Comparison of ENCODE assay signal across 8 cellular contexts in genomic region chr1:9292361-9293240, GRCh38. TPM values are rescaled to one million over a fixed set of nuclear protein-coding genes. Genes with fewer than 3 reads are reported as not detected.
DNase-seq lines count a peak whose midpoint lies in the region; ATAC-seq, FAIRE-seq and TF ChIP-seq lines count a peak whose summit lies in the region.

Gene SPSB1 (plus strand): TSS chr1:9292894. CDS start chr1:9355892, 62,998 bp downstream.

- no peak for FAIRE-seq in keratinocyte (lab: Jason Lieb, UNC)

- peaks cover 6% of the 10 kb centered on the region for H3K9me3 Mint-ChIP-seq in central memory CD8-positive, alpha-beta T cell

- H3K36me3 ChIP-seq in ACC112 (ENCODE audit: insufficient read depth, low read length) (no peaks in the 10 kb centered on the region), keratinocyte (ENCODE audit: control insufficient read depth in 2 of 2, extremely low read depth in 1 of 2, insufficient read depth in 2 of 2, low read length in 2 of 2) (peaks cover 2 to 10% of the 10 kb centered on the region in 2 experiments), spleen (no peaks in the 10 kb centered on the region)

- peak within 1 kb of the TSS; percentile 96 for H3K9ac ChIP-seq in keratinocyte (ENCODE audit: control insufficient read depth, extremely low read depth, insufficient read depth, low read length)

- H3K4me1 ChIP-seq in ACC112 (ENCODE audit: control insufficient read depth, insufficient read depth, low read length, unreplicated experiment) (peaks cover 30% of the 10 kb centered on the region), keratinocyte (ENCODE audit: control insufficient read depth, extremely low read depth, insufficient read depth, low read length) (peaks cover 34% of the 10 kb centered on the region), spleen (peaks cover 3 to 56% (median 32%) of the 10 kb centered on the region in 6 donors)

- H3K27me3 ChIP-seq in ACC112 (ENCODE audit: insufficient read depth, low read length) (no peaks in the 10 kb centered on the region), keratinocyte (ENCODE audit: control insufficient read depth, extremely low read depth, insufficient read depth, low read length) (no peaks in the 10 kb centered on the region), spleen (replicated peaks in 1 of 7) (peaks cover 0 to 30% (median 3%) of the 10 kb centered on the region in 7 donors)

- peaks cover 2% of the 10 kb centered on the region for H3K36me3 Mint-ChIP-seq in central memory CD8-positive, alpha-beta T cell (ENCODE audit: insufficient read depth)

- peak within 1 kb of the TSS; percentile 77 for H3K4me3 ChIP-seq in ACC112 (ENCODE audit: low read depth, low read length)
- peak within 1 kb of the TSS; percentile 91 for H3K4me3 ChIP-seq in WI38 (ENCODE audit: low read depth, low read length)
- peak within 1 kb of the TSS; percentile 60 to 99 (median 67) for H3K4me3 ChIP-seq in keratinocyte (ENCODE audit: control insufficient read depth in 2 of 3, extremely low read depth in 1 of 3, insufficient read depth in 2 of 3, low read depth in 1 of 3, low read length in 3 of 3)
- H3K4me3 ChIP-seq in spleen: peak within 1 kb of the TSS; percentile 67 to 94 (median 79)

- whole genome bisulfite sequencing in spleen, 5 donors: 4 to 7% (median 4%) methylated on average over 42 to 119 of the region's 119 CpGs

- peaks cover 3% of the 10 kb centered on the region for H3K9me1 ChIP-seq in keratinocyte (ENCODE audit: control insufficient read depth, extremely low read depth, insufficient read depth, low read length)

- no peak for TF ChIP-seq CTCF in WI38 (IDR thresholded peaks at IDR 0.05; ENCODE audit: low read depth, low read length)
- TF ChIP-seq CTCF in keratinocyte (optimal IDR thresholded peaks at IDR 0.05 in 1 of 3, IDR thresholded peaks at IDR 0.05 in 1 of 3, conservative IDR thresholded peaks at IDR 0.05 in 1 of 3; ENCODE audit: extremely low read depth in 1 of 3, insufficient read depth in 2 of 3, low read length in 3 of 3): no peak
- peak in 1 of 11 experiments; percentile 21 for TF ChIP-seq CTCF in spleen (IDR thresholded peaks at IDR 0.05 in 8 of 11, conservative IDR thresholded peaks at IDR 0.05 in 3 of 11)

- no peaks in the 10 kb centered on the region for H3K27me3 Mint-ChIP-seq in central memory CD8-positive, alpha-beta T cell

- ATAC-seq in central memory CD8-positive, alpha-beta T cell (replicated peaks; ENCODE audit: extremely low read depth, poor library complexity, severe bottlenecking): peak; percentile 63

- no peaks in the 10 kb centered on the region for H3K4me1 Mint-ChIP-seq in central memory CD8-positive, alpha-beta T cell

- peak within 1 kb of the TSS; percentile 61 for H3K4me3 Mint-ChIP-seq in central memory CD8-positive, alpha-beta T cell

- H3K27ac Mint-ChIP-seq in central memory CD8-positive, alpha-beta T cell (ENCODE audit: low read depth): no peak within 1 kb of the TSS

- peak within 1 kb of the TSS; percentile 14; the same call in 1 of the 2 replicates for H3K27ac ChIP-seq in ACC112 (ENCODE audit: low read depth, low read length)
- peak within 1 kb of the TSS; percentile 87 for H3K27ac ChIP-seq in keratinocyte (ENCODE audit: control insufficient read depth, insufficient read depth, low read length)
- peak within 1 kb of the TSS; percentile 53 to 83 (median 76) for H3K27ac ChIP-seq in spleen

- H2AFZ ChIP-seq in ACC112 (ENCODE audit: low read length, unreplicated experiment): peak within 1 kb of the TSS; percentile 27
- peak within 1 kb of the TSS; percentile 63 for H2AFZ ChIP-seq in keratinocyte (ENCODE audit: control insufficient read depth, low read length)

- DNase-seq in NCI-H1092 treated with DMSO at 0.1 percent for 48 hours (lab: John Stamatoyannopoulos, UW): peak; percentile 38
- no peak for DNase-seq in central memory CD8-positive, alpha-beta T cell (ENCODE audit: low spot score in 2 of 2)
- no peak for DNase-seq in keratinocyte (ENCODE audit: low read depth, low spot score)
- peak; percentile 88 for DNase-seq in spleen
- no peak for DNase-seq in SKM-1 treated with dmso at 0.1 percent for 144 hours (lab: John Stamatoyannopoulos, UW; ENCODE audit: unreplicated experiment)

- H3K79me2 ChIP-seq in ACC112 (ENCODE audit: control insufficient read depth, insufficient read depth, low read length, unreplicated experiment): peaks cover 42% of the 10 kb centered on the region
- H3K79me2 ChIP-seq in keratinocyte (ENCODE audit: control insufficient read depth, insufficient read depth, low read length): peaks cover 37% of the 10 kb centered on the region

- dilution Hi-C loops in keratinocyte (cut with MboI; ENCODE audit: extremely low pct_ligation_motif_present, low sequenced_read_pairs): no loop called here

- intact Hi-C loops in spleen (cut with DNase I; ENCODE audit: low total_unique reads): no loop called here

- TF ChIP-seq POLR2A in GM18526 (IDR thresholded peaks at IDR 0.05; ENCODE audit: extremely low read depth, insufficient read length) (peak; percentile 59), spleen (IDR thresholded peaks at IDR 0.05) (peak in 2 of 3 donors; percentile 19 to 87)

- no peaks in the 10 kb centered on the region for H4K20me1 ChIP-seq in keratinocyte (ENCODE audit: control insufficient read depth, extremely low read depth, insufficient read depth, low read length)

- peaks cover 2% of the 10 kb centered on the region for H3K9me3 ChIP-seq in keratinocyte (ENCODE audit: control insufficient read depth, low read depth, low read length)
- peaks cover 4 to 17% (median 14%) of the 10 kb centered on the region in 8 donors for H3K9me3 ChIP-seq in spleen

- H3K4me2 ChIP-seq in keratinocyte (ENCODE audit: control insufficient read depth, extremely low read depth, insufficient read depth, low read depth, low read length): peak within 1 kb of the TSS; percentile 97

RNA-seq across cellular contexts. Expression of gene SPSB1, which starts in this region (rescaled TPM):
- polyA plus RNA-seq in keratinocyte (16.9 to 43.2 TPM (median 19.8 TPM) in 3 replicates), spleen (1 to 10 TPM; 1.3 to 3.4 (median 2.7) TPM)
- polyA plus RNA-seq in keratinocyte (2011; ENCODE audit: low read depth): 19.8 TPM
- 12.1 and 17.8 TPM in 2 replicates for polyA plus RNA-seq in keratinocyte (2011; cell fraction: cytosol; rRNA removed)
- polyA plus RNA-seq in keratinocyte (2011; cell fraction: nucleus; rRNA removed): 19.7 and 26.5 TPM in 2 replicates
- 18.5 and 23.4 TPM in 2 replicates for polyA plus RNA-seq in keratinocyte (2012; ENCODE audit: low replicate concordance)
- polyA minus RNA-seq in keratinocyte: 14.3 to 41.7 TPM (median 16.8 TPM) in 3 replicates
- 18.4 TPM for polyA minus RNA-seq in keratinocyte (2011; cell fraction: cytosol; rRNA and poly(A)+ RNA removed)
- polyA minus RNA-seq in keratinocyte (2011; cell fraction: nucleus; rRNA and poly(A)+ RNA removed): 19.2 and 24.3 TPM in 2 replicates
- 1 to 10 TPM; 2.4 to 7.9 (median 5.3) TPM for total RNA-seq in spleen

Comparison
In these comparisons a context has a peak if more than half of its experiments do, and no peak if none do; other contexts are left out.
1. H3K27ac ChIP-seq: peak in every context shown above with its lines; median percentile 87 in keratinocyte; 76 in spleen; 14 in ACC112.
2. DNase-seq: peak in NCI-H1092 treated with DMSO at 0.1 percent for 48 hours (single experiment) and spleen (single experiment); none in central memory CD8-positive, alpha-beta T cell (0 of 2), keratinocyte (single experiment) and SKM-1 treated with dmso at 0.1 percent for 144 hours (single experiment).
3. Peak in every context shown above with its lines, with median percentiles within 50 percentile points of each other: H3K4me3 ChIP-seq.